8 cellular contexts compared by ENCODE assay signal in genomic region chr14:75426332-75427125, GRCh38. TPM values are rescaled to one million over a fixed set of nuclear protein-coding genes. Genes with fewer than 3 reads are reported as not detected.
DNase-seq lines count a peak whose midpoint lies in the region; ATAC-seq lines count a peak whose summit lies in the region.

No MANE protein-coding gene starts in this region.

- H3K4me2 ChIP-seq in BLaER1 = peak overlapping the region; percentile 97

- CTCF ChIA-PET in activated CD8-positive, alpha-beta T cell treated with anti-CD3 and anti-CD28 coated beads, Interleukin-2, amount 10 ng/mL, durations not matched to agents 7 days and 5 days (lab: Charles Lee) = no interaction called here

- H3K4me1 Mint-ChIP-seq in activated CD8-positive, alpha-beta T cell treated with anti-CD3 and anti-CD28 coated beads, Interleukin-2, amount 10 ng/mL, durations not matched to agents 7 days and 5 days (ENCODE audit: low read depth) = peaks cover 17% of the 10 kb centered on the region

- POLR2A ChIA-PET in activated CD8-positive, alpha-beta T cell treated with anti-CD3 and anti-CD28 coated beads, Interleukin-2, amount 10 ng/mL, durations not matched to agents 7 days and 5 days (lab: Charles Lee) = no interaction called here

- peaks cover 49% of the 10 kb centered on the region for H3K4me1 ChIP-seq in BLaER1
- H3K4me1 ChIP-seq in mucosa of stomach (ENCODE audit: control insufficient read depth, insufficient read depth, low read length) = peaks cover 31% of the 10 kb centered on the region
- peaks cover 24% of the 10 kb centered on the region for H3K4me1 ChIP-seq in HAP-1

- H3K36me3 Mint-ChIP-seq in activated CD8-positive, alpha-beta T cell treated with anti-CD3 and anti-CD28 coated beads, Interleukin-2, amount 10 ng/mL, durations not matched to agents 7 days and 5 days (ENCODE audit: low read depth) = peaks cover 5% of the 10 kb centered on the region

- H3K27me3 ChIP-seq in BLaER1 (peaks cover 22% of the 10 kb centered on the region; the same call in 1 of the 2 replicates), mucosa of stomach (ENCODE audit: control insufficient read depth, insufficient read depth, low read length) (no peaks in the 10 kb centered on the region), HAP-1 (ENCODE audit: low read depth) (no peaks in the 10 kb centered on the region)

- ATAC-seq in GM19023 (IDR thresholded peaks at IDR 0.05; ENCODE audit: unreplicated experiment) (peak; percentile 52), HG03139 (IDR thresholded peaks at IDR 0.05; ENCODE audit: unreplicated experiment) (peak; percentile 40)
- no peak for ATAC-seq in activated CD8-positive, alpha-beta T cell treated with anti-CD3 and anti-CD28 coated beads, Interleukin-2, amount 10 ng/mL, durations not matched to agents 7 days and 5 days

- H3K9me3 ChIP-seq in BLaER1 (no peaks in the 10 kb centered on the region), mucosa of stomach (ENCODE audit: control insufficient read depth, low read length) (no peaks in the 10 kb centered on the region), HAP-1 (no peaks in the 10 kb centered on the region; the same call in 1 of the 2 replicates)

- H3K4me3 Mint-ChIP-seq in activated CD8-positive, alpha-beta T cell treated with anti-CD3 and anti-CD28 coated beads, Interleukin-2, amount 10 ng/mL, durations not matched to agents 7 days and 5 days = peak overlapping the region; percentile 52

- H3K36me3 ChIP-seq in BLaER1 = peaks cover under 1% of the 10 kb centered on the region; the same call in 1 of the 2 replicates
- H3K36me3 ChIP-seq in mucosa of stomach (ENCODE audit: control insufficient read depth, insufficient read depth, low read length) = no peaks in the 10 kb centered on the region
- H3K36me3 ChIP-seq in HAP-1 (replicated peaks) = peaks cover 3% of the 10 kb centered on the region; the same call in 1 of the 2 replicates

- H3K9me3 Mint-ChIP-seq in activated CD8-positive, alpha-beta T cell treated with anti-CD3 and anti-CD28 coated beads, Interleukin-2, amount 10 ng/mL, durations not matched to agents 7 days and 5 days (ENCODE audit: insufficient read depth) = no peaks in the 10 kb centered on the region

- H4K20me1 ChIP-seq in BLaER1 = peaks cover 29% of the 10 kb centered on the region; the same call in 1 of the 2 replicates

- peak overlapping the region; percentile 78; the same call in 1 of the 2 replicates for H3K27ac ChIP-seq in BLaER1

- in situ Hi-C loops in HAP-1 (cut with MboI; ENCODE audit: low sequenced_read_pairs) = no loop called here

- H3K4me3 ChIP-seq in BLaER1 = peak overlapping the region; percentile 87
- no peak overlapping the region for H3K4me3 ChIP-seq in mucosa of stomach (ENCODE audit: low read length)
- no peak overlapping the region for H3K4me3 ChIP-seq in HAP-1

- peaks cover 36% of the 10 kb centered on the region for H3K27me3 Mint-ChIP-seq in activated CD8-positive, alpha-beta T cell treated with anti-CD3 and anti-CD28 coated beads, Interleukin-2, amount 10 ng/mL, durations not matched to agents 7 days and 5 days (ENCODE audit: low read depth)

- H3K9ac ChIP-seq in BLaER1 (peak overlapping the region; percentile 81), mucosa of stomach (ENCODE audit: low read length) (peak overlapping the region; percentile 71)

- no peak for DNase-seq in activated CD8-positive, alpha-beta T cell treated with anti-CD3 and anti-CD28 coated beads, Interleukin-2, amount 10 ng/mL, durations not matched to agents 7 days and 5 days
- no peak for DNase-seq in cortex of kidney (lab: John Stamatoyannopoulos, UW)
- no peak for DNase-seq in HAP-1 (ENCODE audit: low spot score in 2 of 2)
- DNase-seq in activated CD4-positive, alpha-beta T cell treated with anti-CD3 and anti-CD28 coated beads for 1 hour = no peak

- H3K27ac Mint-ChIP-seq in activated CD8-positive, alpha-beta T cell treated with anti-CD3 and anti-CD28 coated beads, Interleukin-2, amount 10 ng/mL, durations not matched to agents 7 days and 5 days = no peak overlapping the region

RNA-seq across cellular contexts. Expression of gene JDP2, which starts 1.3 kb away (rescaled TPM):
- 1 to 10 TPM in 1 of 2 experiments, under 1 TPM in 1; 0.71 to 1.4 TPM for total RNA-seq in activated CD8-positive, alpha-beta T cell treated with anti-CD3 and anti-CD28 coated beads, Interleukin-2, amount 10 ng/mL, durations not matched to agents 7 days and 5 days
